1 cellular context compared by ENCODE assay signal in genomic region chr15:50146661-50147060, GRCh38.
TF ChIP-seq lines count a peak whose summit lies in the region.

No MANE protein-coding gene starts in this region.

TF ChIP-seq in HCT116, 20 proteins besides CTCF, POLR2A, EP300 and RAD21:
- no peak for TF ChIP-seq YY1 (IDR thresholded peaks at IDR 0.05; ENCODE audit: extremely low read depth, insufficient replicate concordance, low read depth, low read length)
- TF ChIP-seq ZNF274 (IDR thresholded peaks at IDR 0.05; ENCODE audit: low read depth, low read length) = no peak
- no peak for TF ChIP-seq ZFX (IDR thresholded peaks at IDR 0.05)
- TF ChIP-seq SP1 (IDR thresholded peaks at IDR 0.05; ENCODE audit: low read depth) = no peak
- TF ChIP-seq EZH2 (IDR thresholded peaks at IDR 0.05) = no peak
